Comparison of ENCODE assay signal across 29 cellular contexts in genomic region chr1:245313581-245313980, GRCh38.
"Had no signal": no experiment of that assay in that cellular context is flagged by ENCODE, and none has a peak within 500 bp of the region (broad histone marks: within the 10 kb centered on the region; RNA-seq: fewer than 3 reads in every experiment).

No MANE protein-coding gene starts in this region.

- ATAC-seq: activated CD8-positive, alpha-beta memory T cell treated with anti-CD3 and anti-CD28 coated beads, Interleukin-2, amount 10 ng/mL, durations not matched to agents 7 days and 5 days; body of pancreas; SK-N-SH treated with all-trans-retinoic acid at 6 μM for 48 hours had no signal

- H3K4me3 ChIP-seq: body of pancreas, breast epithelium, Peyer's patch had no signal

- H3K27me3 ChIP-seq: breast epithelium, Peyer's patch had no signal

- H3K9me3 Mint-ChIP-seq: activated CD4-positive, alpha-beta memory T cell treated with anti-CD3 and anti-CD28 coated beads, Interleukin-2, amount 10 ng/mL, durations not matched to agents 7 days and 5 days; activated naive CD8-positive, alpha-beta T cell treated with anti-CD3 and anti-CD28 coated beads, Interleukin-2, amount 10 ng/mL, durations not matched to agents 7 days and 5 days had no signal

- H3K27ac ChIP-seq: body of pancreas, breast epithelium, Peyer's patch, WERI-Rb-1 had no signal

- H3K4me3 Mint-ChIP-seq: activated CD4-positive, alpha-beta memory T cell treated with anti-CD3 and anti-CD28 coated beads, Interleukin-2, amount 10 ng/mL, durations not matched to agents 7 days and 5 days; activated CD8-positive, alpha-beta memory T cell treated with anti-CD3 and anti-CD28 coated beads, Interleukin-2, amount 10 ng/mL, durations not matched to agents 7 days and 5 days; activated naive CD8-positive, alpha-beta T cell treated with anti-CD3 and anti-CD28 coated beads, Interleukin-2, amount 10 ng/mL, durations not matched to agents 7 days and 5 days had no signal

- H3K36me3 ChIP-seq: breast epithelium, Peyer's patch, WERI-Rb-1 had no signal

- H3K4me1 ChIP-seq: body of pancreas, breast epithelium, Peyer's patch had no signal

- H3K27ac Mint-ChIP-seq: activated CD4-positive, alpha-beta memory T cell treated with anti-CD3 and anti-CD28 coated beads, Interleukin-2, amount 10 ng/mL, durations not matched to agents 7 days and 5 days; activated CD8-positive, alpha-beta memory T cell treated with anti-CD3 and anti-CD28 coated beads, Interleukin-2, amount 10 ng/mL, durations not matched to agents 7 days and 5 days; activated naive CD8-positive, alpha-beta T cell treated with anti-CD3 and anti-CD28 coated beads, Interleukin-2, amount 10 ng/mL, durations not matched to agents 7 days and 5 days had no signal

- DNase-seq: activated CD4-positive, alpha-beta memory T cell treated with anti-CD3 and anti-CD28 coated beads, Interleukin-2, amount 10 ng/mL, durations not matched to agents 7 days and 5 days; activated CD4-positive, alpha-beta T cell treated with anti-CD3 and anti-CD28 coated beads for 1 hour; activated CD4-positive, alpha-beta T cell treated with anti-CD3 and anti-CD28 coated beads for 48 hours; activated CD4-positive, CD25-positive, alpha-beta regulatory T cell; activated CD8-positive, alpha-beta memory T cell treated with anti-CD3 and anti-CD28 coated beads for 24 hours; activated CD8-positive, alpha-beta memory T cell treated with anti-CD3 and anti-CD28 coated beads, Interleukin-2, amount 10 ng/mL, durations not matched to agents 7 days and 5 days; activated CD8-positive, alpha-beta memory T cell treated with anti-CD3 and anti-CD28 coated beads, Interleukin-2, amount 50 U/mL, for 48 hours; activated effector memory CD4-positive, alpha-beta T cell treated with Interleukin-2 at 50 U/mL for 16 hours; activated naive CD4-positive, alpha-beta T cell treated with anti-CD3 and anti-CD28 coated beads, Interleukin-2, amount 50 U/mL, for 16 hours; activated naive CD8-positive, alpha-beta T cell treated with anti-CD3 and anti-CD28 coated beads, Interleukin-2, amount 10 ng/mL, durations not matched to agents 7 days and 5 days; activated T-cell treated with anti-CD3 and anti-CD28 coated beads, Interleukin-2, amount 50 U/mL, for 48 hours; body of pancreas; caudate nucleus; cerebellar nuclear complex; NCI-H1048; NCI-H1105 treated with DMSO at 0.1 percent for 48 hours; NCI-H1694; NCI-H2029; NCI-H345; NCI-H524 treated with DMSO at 0.1 percent for 48 hours; Peyer's patch; RPMI8226; SIG-M5; SW 1271; T-helper 1 cell; T1000; WERI-Rb-1 had no signal

- H3K36me3 Mint-ChIP-seq: activated CD8-positive, alpha-beta memory T cell treated with anti-CD3 and anti-CD28 coated beads, Interleukin-2, amount 10 ng/mL, durations not matched to agents 7 days and 5 days; activated naive CD8-positive, alpha-beta T cell treated with anti-CD3 and anti-CD28 coated beads, Interleukin-2, amount 10 ng/mL, durations not matched to agents 7 days and 5 days had no signal

- H3K9me3 ChIP-seq: body of pancreas, breast epithelium, Peyer's patch had no signal
